ENCODE assay signal across 22 cellular contexts in genomic region chr14:100791995-100792394, GRCh38. TPM values are rescaled to one million over a fixed set of nuclear protein-coding genes. Genes with fewer than 3 reads are reported as not detected.
"Had no signal": no experiment of that assay in that cellular context is flagged by ENCODE, and none has a peak within 500 bp of the region (broad histone marks: within the 10 kb centered on the region; RNA-seq: fewer than 3 reads in every experiment).

No MANE protein-coding gene starts in this region.

- H3K27me3 ChIP-seq: testis had no signal

- H3K36me3 Mint-ChIP-seq: naive thymus-derived CD8-positive, alpha-beta T cell; stimulated activated memory B cell treated with anti-CD40 and anti-IgM and Interleukin-4, amounts not matched to agents 10 μg/mL and 1 μg/mL and 100 μg/mL, for 72 hours; type B pancreatic cell had no signal

- H3K4me1 ChIP-seq: esophagus muscularis mucosa, foreskin keratinocyte, gastroesophageal sphincter, prostate gland, sigmoid colon, testis, tibial artery had no signal

- H3K36me3 ChIP-seq: esophagus muscularis mucosa, gastroesophageal sphincter, prostate gland, sigmoid colon, spleen, tibial artery had no signal

- DNase-seq: dermis blood vessel endothelial cell; effector memory CD4-positive, alpha-beta T cell; foreskin keratinocyte; mesendoderm; midbrain; sigmoid colon; spleen; stimulated activated CD4-positive, alpha-beta T cell treated with anti-CD3 and anti-CD28 coated beads, Interleukin-4, amount 100 ng/mL, for 4 hours; stimulated activated naive CD8-positive, alpha-beta T cell treated with anti-CD3 and anti-CD28 coated beads, Interleukin-15, Interleukin-2, amounts not matched to agents 100 U/mL and 50 U/mL, for 24 hours; substantia nigra; testis; tibial artery had no signal

- H3K27ac ChIP-seq: coronary artery, esophagus muscularis mucosa, foreskin keratinocyte, gastroesophageal sphincter, prostate gland, sigmoid colon, spleen, testis, tibial artery had no signal

- H3K4me3 Mint-ChIP-seq: naive thymus-derived CD8-positive, alpha-beta T cell; neural crest cell; stimulated activated memory B cell treated with anti-CD40 and anti-IgM and Interleukin-4, amounts not matched to agents 10 μg/mL and 1 μg/mL and 100 μg/mL, for 72 hours; type B pancreatic cell had no signal

- ATAC-seq: foreskin keratinocyte; gastroesophageal sphincter; naive thymus-derived CD8-positive, alpha-beta T cell; right cardiac atrium; stimulated activated memory B cell treated with anti-CD40 and anti-IgM and Interleukin-4, amounts not matched to agents 10 μg/mL and 1 μg/mL and 100 μg/mL, for 72 hours; stimulated activated naive CD8-positive, alpha-beta T cell treated with anti-CD3 and anti-CD28 coated beads, Interleukin-15, Interleukin-2, amounts not matched to agents 100 U/mL and 50 U/mL, for 24 hours had no signal

- H3K9me3 Mint-ChIP-seq: naive thymus-derived CD8-positive, alpha-beta T cell; neural crest cell; stimulated activated memory B cell treated with anti-CD40 and anti-IgM and Interleukin-4, amounts not matched to agents 10 μg/mL and 1 μg/mL and 100 μg/mL, for 72 hours; type B pancreatic cell had no signal

- H3K9me3 ChIP-seq: esophagus muscularis mucosa, gastroesophageal sphincter, prostate gland, sigmoid colon, spleen, testis, tibial artery had no signal

- H3K4me1 Mint-ChIP-seq: naive thymus-derived CD8-positive, alpha-beta T cell; stimulated activated memory B cell treated with anti-CD40 and anti-IgM and Interleukin-4, amounts not matched to agents 10 μg/mL and 1 μg/mL and 100 μg/mL, for 72 hours had no signal

- H3K27ac Mint-ChIP-seq: naive thymus-derived CD8-positive, alpha-beta T cell; stimulated activated memory B cell treated with anti-CD40 and anti-IgM and Interleukin-4, amounts not matched to agents 10 μg/mL and 1 μg/mL and 100 μg/mL, for 72 hours; type B pancreatic cell had no signal

- H3K4me3 ChIP-seq: coronary artery, esophagus muscularis mucosa, gastroesophageal sphincter, prostate gland, sigmoid colon, spleen, testis, tibial artery had no signal

RNA-seq across cellular contexts. Expression of gene MEG3, which starts 33.9 kb away (rescaled TPM):
- total RNA-seq: naive thymus-derived CD8-positive, alpha-beta T cell; osteocyte had no signal
